Comparison of ENCODE assay signal across 1 cellular context in genomic region chr3:122104515-122105194, GRCh38.
A peak's percentile ranks its signal among the peaks of the same experiment; 100 is the strongest.
TF ChIP-seq lines count a peak whose summit lies in the region.

No MANE protein-coding gene starts in this region.

TF ChIP-seq in HepG2, 621 proteins besides CTCF, POLR2A, EP300 and RAD21:
- TF ChIP-seq MAFK (conservative IDR thresholded peaks at IDR 0.05 in 1 of 2, IDR thresholded peaks at IDR 0.05 in 1 of 2; ENCODE audit: low read length in 2 of 2) (0 out of 4 replicates have a peak, but pooled peaks of 1 of the 2 experiments have one; percentile 36), ZGPAT (CRISPR knock-in tag; IDR thresholded peaks at IDR 0.05) (no peak)
